ENCODE assay signal across 8 cellular contexts in genomic region chr16:2969545-2970521, GRCh38. TPM values are rescaled to one million over a fixed set of nuclear protein-coding genes. Genes with fewer than 3 reads are reported as not detected.
DNase-seq lines count a peak whose midpoint lies in the region; ATAC-seq and TF ChIP-seq lines count a peak whose summit lies in the region.

No MANE protein-coding gene starts in this region.

- TF ChIP-seq CTCF in AG09309 (IDR thresholded peaks at IDR 0.05; ENCODE audit: control insufficient read depth, insufficient read depth, low read depth, low read length, missing control alignments) (peak; percentile 50), foreskin keratinocyte (conservative IDR thresholded peaks at IDR 0.05) (peak; percentile 83), neural progenitor cell (IDR thresholded peaks at IDR 0.05) (peak; percentile 57), thoracic aorta (IDR thresholded peaks at IDR 0.05) (no peak)

- H4K20me1 ChIP-seq in neural progenitor cell (ENCODE audit: low read depth) = peaks cover 76% of the 10 kb centered on the region

- H3K9ac ChIP-seq in neural progenitor cell = no peak overlapping the region

- H3K27me3 Mint-ChIP-seq in neural progenitor cell (ENCODE audit: insufficient read depth, low read depth) = peaks cover 12% of the 10 kb centered on the region

- no peaks in the 10 kb centered on the region for H3K79me2 ChIP-seq in neural progenitor cell (ENCODE audit: low read depth)

- H3K36me3 ChIP-seq in neural progenitor cell = no peaks in the 10 kb centered on the region
- no peaks in the 10 kb centered on the region for H3K36me3 ChIP-seq in thoracic aorta

- H3K4me1 ChIP-seq in foreskin keratinocyte = no peaks in the 10 kb centered on the region
- H3K4me1 ChIP-seq in neural progenitor cell = peaks cover 4% of the 10 kb centered on the region
- H3K4me1 ChIP-seq in thoracic aorta (ENCODE audit: control insufficient read depth in 1 of 2, low read depth in 2 of 2) = peaks cover 14 to 34% of the 10 kb centered on the region in 2 donors

- H3K27me3 ChIP-seq in foreskin keratinocyte (peaks cover 17% of the 10 kb centered on the region), neural progenitor cell (peaks cover 40% of the 10 kb centered on the region), thoracic aorta (replicated peaks; ENCODE audit: insufficient read depth) (peaks cover 22% of the 10 kb centered on the region)

- peaks cover 5% of the 10 kb centered on the region for H3K36me3 Mint-ChIP-seq in neural progenitor cell

- H3K4me1 Mint-ChIP-seq in neural progenitor cell = peaks cover 17% of the 10 kb centered on the region

- no peak overlapping the region for H3K27ac Mint-ChIP-seq in neural progenitor cell

- H3K9me3 ChIP-seq in neural progenitor cell (ENCODE audit: low read depth) (no peaks in the 10 kb centered on the region), thoracic aorta (no peaks in the 10 kb centered on the region)

- H3K27ac ChIP-seq in foreskin keratinocyte (peak overlapping the region; percentile 46), neural progenitor cell (no peak overlapping the region), thoracic aorta (no peak overlapping the region)

- peak; percentile 37 for ATAC-seq in GM18868 (IDR thresholded peaks at IDR 0.05; ENCODE audit: unreplicated experiment)
- ATAC-seq in foreskin keratinocyte = peak; percentile 69
- no peak for ATAC-seq in thoracic aorta (ENCODE audit: insufficient number of reproducible peaks, low FRiP score, low read depth)

- peak overlapping the region; percentile 27 for H2AFZ ChIP-seq in neural progenitor cell (replicated peaks)

- DNase-seq in AG09309 (ENCODE audit: low read depth) = no peak
- peak; percentile 68 for DNase-seq in HPDE6-E6E7 (ENCODE audit: extremely low spot score)
- peak; percentile 96 for DNase-seq in RPMI8226
- DNase-seq in activated T-helper 9 cell treated with anti-CD3 and anti-CD28 coated beads, Interleukin-2, amount 50 U/mL, for 16 hours (ENCODE audit: low read depth) = peak; percentile 62
- DNase-seq in foreskin keratinocyte = no peak
- DNase-seq in neural progenitor cell (ENCODE audit: low spot score) = peak; percentile 85
- no peak for DNase-seq in thoracic aorta (ENCODE audit: low spot score)

- peak overlapping the region; percentile 61 for H3K4me3 ChIP-seq in AG09309 (ENCODE audit: control insufficient read depth, low read depth, low read length)
- peak overlapping the region; percentile 81 for H3K4me3 ChIP-seq in neural progenitor cell
- peak overlapping the region; percentile 83 for H3K4me3 ChIP-seq in thoracic aorta

- peaks cover 32% of the 10 kb centered on the region for H3F3A ChIP-seq in neural progenitor cell (ENCODE audit: low read depth)

- H3K4me3 Mint-ChIP-seq in neural progenitor cell = peak overlapping the region; percentile 82

- H3K9me3 Mint-ChIP-seq in neural progenitor cell = peaks cover 5% of the 10 kb centered on the region

- peak overlapping the region; percentile 91 for H3K4me2 ChIP-seq in neural progenitor cell

RNA-seq across cellular contexts. Expression of gene PAQR4, which starts 0.7 kb away (rescaled TPM):
- total RNA-seq in foreskin keratinocyte = 29.6 and 32.8 TPM in 2 replicates
- 35.4 and 35.6 TPM in 2 replicates for polyA plus RNA-seq in foreskin keratinocyte
- total RNA-seq in neural progenitor cell (ENCODE audit: low replicate concordance) = 3.3 and 15.4 TPM in 2 replicates
- total RNA-seq in thoracic aorta = 1 to 10 TPM; 3.1 to 5.8 TPM

RNA-seq across cellular contexts. Expression of gene KREMEN2, which starts 5.8 kb away (rescaled TPM):
- total RNA-seq in foreskin keratinocyte (8.5 and 12.0 TPM in 2 replicates), neural progenitor cell (ENCODE audit: low replicate concordance) (0.51 and 5.6 TPM in 2 replicates), thoracic aorta (not detected)
- polyA plus RNA-seq in foreskin keratinocyte = 10.7 and 14.5 TPM in 2 replicates

RNA-seq across cellular contexts. Expression of gene PKMYT1, which starts 10.4 kb away (rescaled TPM):
- total RNA-seq in foreskin keratinocyte = 82.0 and 99.7 TPM in 2 replicates
- 122 and 142 TPM in 2 replicates for polyA plus RNA-seq in foreskin keratinocyte
- 4.6 and 38.5 TPM in 2 replicates for total RNA-seq in neural progenitor cell (ENCODE audit: low replicate concordance)
- 1 to 10 TPM in 1 of 2 donors, not detected in 1; 5.9 TPM for total RNA-seq in thoracic aorta

RNA-seq across cellular contexts. Expression of gene CLDN9, which starts 42.9 kb away (rescaled TPM):
- total RNA-seq in foreskin keratinocyte (not detected in 2 replicates), neural progenitor cell (ENCODE audit: low replicate concordance) (not detected in 2 replicates), thoracic aorta (1 to 10 TPM in 1 of 2 donors, not detected in 1; 1.5 TPM)
- polyA plus RNA-seq in foreskin keratinocyte = 0.06 TPM in 1 of 2 replicates, not detected in the other

RNA-seq across cellular contexts. Expression of gene CLDN6, which starts 48.1 kb away (rescaled TPM):
- 0.11 and 0.14 TPM in 2 replicates for total RNA-seq in foreskin keratinocyte
- polyA plus RNA-seq in foreskin keratinocyte = 0.16 and 0.28 TPM in 2 replicates
- total RNA-seq in neural progenitor cell (ENCODE audit: low replicate concordance) = 31.6 and 60.0 TPM in 2 replicates
- not detected for total RNA-seq in thoracic aorta

Comparison
In these comparisons a context has a peak if more than half of its experiments do, and no peak if none do; other contexts are left out.
1. DNase-seq: peak in HPDE6-E6E7 (single experiment), RPMI8226 (single experiment), activated T-helper 9 cell treated with anti-CD3 and anti-CD28 coated beads, Interleukin-2, amount 50 U/mL, for 16 hours (single experiment) and neural progenitor cell (single experiment); none in AG09309 (single experiment), foreskin keratinocyte (0 of 2) and thoracic aorta (single experiment).
2. Peak in every context shown above with its lines, with median percentiles within 50 percentile points of each other: H3K4me3 ChIP-seq.